7 cellular contexts compared by ENCODE assay signal in genomic region chr18:36273347-36273746, GRCh38. TPM values are rescaled to one million over a fixed set of nuclear protein-coding genes. Genes with fewer than 3 reads are reported as not detected.
"Had no signal": no experiment of that assay in that cellular context is flagged by ENCODE, and none has a peak within 500 bp of the region (broad histone marks: within the 10 kb centered on the region; RNA-seq: fewer than 3 reads in every experiment).

No MANE protein-coding gene starts in this region.

- DNase-seq: IMR-90, KBM-7 had no signal

- ATAC-seq: HepG2 had no signal

- H3K27ac ChIP-seq: HL-60 had no signal

- FAIRE-seq: HepG2, HTR-8/SVneo had no signal

RNA-seq across cellular contexts. Expression of gene FHOD3, which starts 24.2 kb away (rescaled TPM):
- total RNA-seq: HT-29 had no signal
- polyA plus RNA-seq: HepG2, IgD-negative memory B cell had no signal
